In the genomic region with DNA sequence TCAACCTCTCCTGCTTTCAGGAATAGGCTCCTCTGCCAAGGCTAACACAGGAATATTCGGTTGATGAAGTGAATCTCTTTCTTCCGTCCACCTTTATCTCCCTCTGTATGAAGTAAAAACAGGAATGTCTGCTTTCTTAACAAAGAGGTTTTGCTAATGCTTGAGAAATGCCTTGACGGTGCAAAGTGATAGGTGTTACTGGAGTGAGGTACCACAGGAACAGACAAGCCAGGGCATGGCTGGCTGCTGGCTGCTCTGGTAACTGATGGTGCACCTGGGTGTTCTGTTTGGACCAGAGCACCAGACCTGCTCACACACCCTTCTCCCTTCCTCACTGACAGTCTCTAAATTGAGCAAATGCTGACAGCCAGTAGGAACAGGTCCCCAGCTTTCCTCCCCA, we compare ENCODE assay signal across 25 cellular contexts.
"Had no signal": no experiment of that assay in that cellular context is flagged by ENCODE, and none has a peak within 500 bp of the region (broad histone marks: within the 10 kb centered on the region; RNA-seq: fewer than 3 reads in every experiment).

No MANE protein-coding gene starts in this region.

- H3K36me3 ChIP-seq: gastroesophageal sphincter, heart left ventricle, left lung, neural progenitor cell, spleen, suprapubic skin, transverse colon, upper lobe of right lung, uterus had no signal

- H3K27ac ChIP-seq: coronary artery, gastroesophageal sphincter, heart left ventricle, hepatocyte, left lung, neural progenitor cell, psoas muscle, skin epidermis, spleen, suprapubic skin, transverse colon, upper lobe of right lung, uterus had no signal

- H3K4me3 ChIP-seq: coronary artery, gastroesophageal sphincter, heart left ventricle, hepatocyte, left lung, neural progenitor cell, psoas muscle, skin epidermis, spleen, suprapubic skin, transverse colon, upper lobe of right lung, uterus had no signal

- H3K4me1 ChIP-seq: gastroesophageal sphincter, heart left ventricle, left lung, neural progenitor cell, psoas muscle, spleen, suprapubic skin, transverse colon, upper lobe of right lung, uterus had no signal

- H3K9me3 ChIP-seq: gastroesophageal sphincter, heart left ventricle, left lung, psoas muscle, spleen, suprapubic skin, transverse colon, upper lobe of right lung, uterus had no signal

- ATAC-seq: gastroesophageal sphincter; heart left ventricle; left cardiac atrium; left lung; naive thymus-derived CD4-positive, alpha-beta T cell; psoas muscle; right cardiac atrium; stimulated activated naive CD8-positive, alpha-beta T cell treated with anti-CD3 and anti-CD28 coated beads, Interleukin-15, amount 100 ng/mL, for 72 hours; upper lobe of right lung had no signal

- DNase-seq: dermis blood vessel endothelial cell; effector memory CD4-positive, alpha-beta T cell; foreskin fibroblast; heart left ventricle; left cardiac atrium; left lung; mesendoderm; midbrain; naive thymus-derived CD4-positive, alpha-beta T cell; nucleus accumbens; psoas muscle; right cardiac atrium; spleen; stimulated activated CD4-positive, alpha-beta T cell treated with anti-CD3 and anti-CD28 coated beads, Interleukin-2, amount 100 ng/mL, for 48 hours; stimulated activated naive CD4-positive, alpha-beta T cell; stimulated activated naive CD8-positive, alpha-beta T cell treated with anti-CD3 and anti-CD28 coated beads, Interleukin-15, amount 100 ng/mL, for 72 hours; transverse colon; upper lobe of right lung; uterus had no signal

- H3K27me3 ChIP-seq: neural progenitor cell, transverse colon, uterus had no signal
